In the genomic region with DNA sequence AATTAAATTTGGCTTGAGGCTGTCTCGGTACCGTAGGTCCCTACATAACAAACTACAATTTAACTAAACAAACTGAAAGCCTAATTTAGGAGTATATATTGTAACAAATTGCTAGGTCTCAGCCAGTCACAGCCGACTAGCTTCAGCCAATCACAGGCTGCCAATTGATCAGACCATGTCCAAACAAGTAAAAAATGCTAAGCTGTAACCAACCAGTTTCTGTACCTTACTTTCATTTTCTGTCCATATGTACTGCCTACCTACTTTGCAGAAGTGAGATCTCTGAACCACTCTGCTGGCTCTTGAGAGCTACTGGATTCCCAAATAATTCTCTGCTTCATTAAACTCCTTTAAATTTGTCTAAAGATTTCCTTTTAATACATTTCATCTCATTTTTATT, we compare ENCODE assay signal across 9 cellular contexts.
DNase-seq lines count a peak whose midpoint lies in the region; ATAC-seq, FAIRE-seq and TF ChIP-seq lines count a peak whose summit lies in the region.
"Had no signal": no experiment of that assay in that cellular context is flagged by ENCODE, and none has a peak within 500 bp of the region (broad histone marks: within the 10 kb centered on the region; RNA-seq: fewer than 3 reads in every experiment).

No MANE protein-coding gene starts in this region.

- whole genome bisulfite sequencing in HepG2 (ENCODE audit: low lambda C conversion rate), result 17% methylated on average over 3 of the region's 3 CpGs

- BruUV-seq in HepG2 (replicated peaks; lab: Mats Ljungman, UMichigan), result no TSS peak

- CTCF ChIA-PET in HepG2 (lab: Yijun Ruan, JAX; ENCODE audit: low intra/inter-chr PET ratio, low total read pairs), result no interaction called here

- H3K4me3 ChIP-seq in DND-41 (ENCODE audit: low read depth in 1 of 2, low read length in 2 of 2), result peak overlapping the region in 1 of 2 experiments; percentile 13; a peak in 1 of 4 replicates
- no peak overlapping the region for H3K4me3 ChIP-seq in HepG2 (replicated peaks in 1 of 3; ENCODE audit: insufficient read depth in 1 of 3, low read depth in 2 of 3, low read length in 3 of 3)
- H3K4me3 ChIP-seq in tibial artery, result no peak overlapping the region
- H3K4me3 ChIP-seq: K562 had no signal

- H3K4me2 ChIP-seq in DND-41 (ENCODE audit: insufficient read depth, low read length) (peak overlapping the region; percentile 64), HepG2 (ENCODE audit: low read depth, low read length) (peak overlapping the region; percentile 19; the same call in 1 of the 2 replicates)

- DNase-seq in DND-41, result peak; percentile 53
- peak; percentile 12 for DNase-seq in HepG2 (ENCODE audit: low spot score)
- DNase-seq in LoVo (ENCODE audit: low spot score), result no peak
- DNase-seq in SHP77 (lab: John Stamatoyannopoulos, UW), result no peak
- no peak for DNase-seq in tibial artery

- H3K79me2 ChIP-seq in DND-41 (ENCODE audit: insufficient read depth, low read length) (no peaks in the 10 kb centered on the region), HepG2 (ENCODE audit: insufficient read depth, low read length) (no peaks in the 10 kb centered on the region)

- TF ChIP-seq POLR2A in HepG2 (IDR thresholded peaks at IDR 0.05; ENCODE audit: insufficient read depth in 1 of 2, low read depth in 2 of 2, low read length in 2 of 2), result no peak

- in situ Hi-C loops in HepG2 (cut with HindIII; ENCODE audit: extremely low pct_ligation_motif_present, low pct_unique_long_range_greater_than_20kb), result no loop called here

- H3K9me3 ChIP-seq in DND-41 (ENCODE audit: insufficient read depth, low read length, severe bottlenecking), result no peaks in the 10 kb centered on the region
- no peaks in the 10 kb centered on the region for H3K9me3 ChIP-seq in HepG2 (ENCODE audit: low read length)
- no peaks in the 10 kb centered on the region for H3K9me3 ChIP-seq in tibial artery

- no peak for FAIRE-seq in HepG2 (lab: Jason Lieb, UNC)
- FAIRE-seq: K562 had no signal

- no peaks in the 10 kb centered on the region for H3K27me3 ChIP-seq in DND-41 (ENCODE audit: insufficient read depth, low read length, poor library complexity)
- H3K27me3 ChIP-seq in HepG2 (ENCODE audit: control insufficient read depth in 1 of 2, insufficient read depth in 2 of 2, low read length in 2 of 2), result no peaks in the 10 kb centered on the region; a peak in 1 of 5 replicates
- H3K27me3 ChIP-seq in tibial artery, result no peaks in the 10 kb centered on the region

- H3K27ac ChIP-seq in DND-41 (ENCODE audit: low read length), result peak overlapping the region; percentile 88
- no peak overlapping the region for H3K27ac ChIP-seq in HepG2 (ENCODE audit: extremely low read length, insufficient read depth, low read length)
- H3K27ac ChIP-seq in tibial artery, result peak overlapping the region in 1 of 2 donors; percentile 18

- intact Hi-C loops in HepG2 (cut with micrococcal nuclease; ENCODE audit: unreplicated experiment) (no loop called here), tibial artery (cut with DNase I; ENCODE audit: low total_unique reads) (no loop called here)

- TF ChIP-seq EP300 in HepG2 (IDR thresholded peaks at IDR 0.05; ENCODE audit: low read depth in 2 of 2, low read length in 2 of 2) (no peak), HepG2 (CRISPR knock-in tag; IDR thresholded peaks at IDR 0.05; ENCODE audit: borderline replicate concordance) (no peak)

- H2AFZ ChIP-seq in DND-41 (ENCODE audit: low read depth, low read length) (peak overlapping the region; percentile 29), HepG2 (ENCODE audit: low read length) (no peak overlapping the region)

- POLR2A ChIA-PET in HepG2 (lab: Yijun Ruan, JAX), result no interaction called here

- ATAC-seq in DND-41 (ENCODE audit: insufficient read depth, low read depth) (peak; percentile 70), GM19397 (IDR thresholded peaks at IDR 0.05; ENCODE audit: unreplicated experiment) (peak; percentile 78), HG03196 (IDR thresholded peaks at IDR 0.05; ENCODE audit: unreplicated experiment) (peak; percentile 82), SK-N-SH treated with all-trans-retinoic acid at 6 μM for 48 hours (peak; percentile 77), HepG2 (peak; percentile 82)
- ATAC-seq: K562 had no signal

- TF ChIP-seq CTCF in DND-41 (IDR thresholded peaks at IDR 0.05; ENCODE audit: borderline replicate concordance, extremely low read depth, low read length, poor library complexity, severe bottlenecking), result no peak
- TF ChIP-seq CTCF in HepG2 (CRISPR knock-in tag; IDR thresholded peaks at IDR 0.05), result no peak
- no peak for TF ChIP-seq CTCF in tibial artery (IDR thresholded peaks at IDR 0.05)

- H3K36me3 ChIP-seq in DND-41 (ENCODE audit: insufficient read depth, low read length) (no peaks in the 10 kb centered on the region), HepG2 (replicated peaks in 1 of 2; ENCODE audit: control insufficient read depth in 1 of 2, insufficient read depth in 2 of 2, low read length in 2 of 2) (no peaks in the 10 kb centered on the region), tibial artery (no peaks in the 10 kb centered on the region)

- peaks cover 41% of the 10 kb centered on the region for H3K4me1 ChIP-seq in DND-41 (ENCODE audit: insufficient read depth, low read length)
- H3K4me1 ChIP-seq in HepG2 (ENCODE audit: insufficient read depth, low read length), result no peaks in the 10 kb centered on the region
- peaks cover 0 to 21% (median 0%) of the 10 kb centered on the region in 4 donors for H3K4me1 ChIP-seq in tibial artery

- H4K20me1 ChIP-seq in DND-41 (ENCODE audit: insufficient read depth, low read length) (no peaks in the 10 kb centered on the region), HepG2 (ENCODE audit: insufficient read depth, low read length) (no peaks in the 10 kb centered on the region)

- H3K9ac ChIP-seq in DND-41 (ENCODE audit: low read depth, low read length), result peak overlapping the region; percentile 49
- H3K9ac ChIP-seq in HepG2 (ENCODE audit: insufficient read depth, low read depth, low read length), result no peak overlapping the region

- no peak for TF ChIP-seq RAD21 in HepG2 (CRISPR knock-in tag; IDR thresholded peaks at IDR 0.05)

TF ChIP-seq in SK-N-SH treated with all-trans-retinoic acid at 6 μM for 48 hours, 23 proteins besides CTCF, POLR2A, EP300 and RAD21 (continues in another document):
- no peak for TF ChIP-seq ZNF8 (CRISPR knock-in tag; IDR thresholded peaks at IDR 0.05)
- TF ChIP-seq ZNF70 (CRISPR knock-in tag; IDR thresholded peaks at IDR 0.05), result no peak
- TF ChIP-seq ZNF565 (CRISPR knock-in tag; conservative IDR thresholded peaks at IDR 0.05; ENCODE audit: low read depth), result no peak
- TF ChIP-seq ZFP3 (CRISPR knock-in tag; IDR thresholded peaks at IDR 0.05), result no peak
- TF ChIP-seq ZC3H10 (CRISPR knock-in tag; IDR thresholded peaks at IDR 0.05), result no peak
- no peak for TF ChIP-seq CSDC2 (CRISPR knock-in tag; IDR thresholded peaks at IDR 0.05)
- no peak for TF ChIP-seq SNAI2 (CRISPR knock-in tag; IDR thresholded peaks at IDR 0.05)
- no peak for TF ChIP-seq OSR1 (CRISPR knock-in tag; IDR thresholded peaks at IDR 0.05)
- TF ChIP-seq ZFP30 (CRISPR knock-in tag; IDR thresholded peaks at IDR 0.05), result no peak
- no peak for TF ChIP-seq CSRNP3 (CRISPR knock-in tag; IDR thresholded peaks at IDR 0.05)

TF ChIP-seq in HepG2, 621 proteins besides CTCF, POLR2A, EP300 and RAD21:
- no peak for TF ChIP-seq IRF2 (CRISPR knock-in tag; IDR thresholded peaks at IDR 0.05)
- TF ChIP-seq RFX5 (IDR thresholded peaks at IDR 0.05; ENCODE audit: low read depth, low read length), result peak; percentile 38; the same call in 1 of the 2 replicates
- no peak for TF ChIP-seq GATAD2A (CRISPR knock-in tag; IDR thresholded peaks at IDR 0.05)
- peak; percentile 55 for TF ChIP-seq NFYC (CRISPR knock-in tag; IDR thresholded peaks at IDR 0.05)
- TF ChIP-seq PLRG1 (conservative IDR thresholded peaks at IDR 0.05), result no peak
- peak; percentile 36; the same call in 1 of the 2 replicates for TF ChIP-seq ZMYM4 (CRISPR knock-in tag; IDR thresholded peaks at IDR 0.05)
TF ChIP-seq in HepG2: peak in this region for 3.

Comparison
In these comparisons a context has a peak if more than half of its experiments do, and no peak if none do; other contexts are left out.
1. DNase-seq: peak in DND-41 (single experiment) and HepG2 (single experiment); none in LoVo (single experiment), SHP77 (0 of 2) and tibial artery (0 of 2).
2. Peak in every context shown above with its lines, with median percentiles within 50 percentile points of each other: ATAC-seq.